14 cellular contexts compared by ENCODE assay signal in genomic region chr10:69467928-69468770, GRCh38. TPM values are rescaled to one million over a fixed set of nuclear protein-coding genes. Genes with fewer than 3 reads are reported as not detected.
DNase-seq lines count a peak whose midpoint lies in the region; ATAC-seq and TF ChIP-seq lines count a peak whose summit lies in the region.
"Had no signal": no experiment of that assay in that cellular context is flagged by ENCODE, and none has a peak within 500 bp of the region (broad histone marks: within the 10 kb centered on the region; RNA-seq: fewer than 3 reads in every experiment).

No MANE protein-coding gene starts in this region.

- H3K27me3 ChIP-seq in PC-3 (ENCODE audit: low read length) (no peaks in the 10 kb centered on the region), esophagus squamous epithelium (peaks cover 0 to 3% (median 0%) of the 10 kb centered on the region in 4 donors), rectal smooth muscle tissue (ENCODE audit: control insufficient read depth, insufficient read depth, low read length) (no peaks in the 10 kb centered on the region), ovary (no peaks in the 10 kb centered on the region)

- H3K9ac ChIP-seq in PC-3 (ENCODE audit: low read length), result no peak overlapping the region
- H3K9ac ChIP-seq in rectal smooth muscle tissue (ENCODE audit: low read length), result no peak overlapping the region

- H3K79me2 ChIP-seq in PC-3 (ENCODE audit: low read length), result peaks cover 100% of the 10 kb centered on the region

- DNase-seq in PC-3 (no peak), esophagus squamous epithelium (lab: John Stamatoyannopoulos, UW) (no peak), DMS53 treated with DMSO at 0.1 percent for 48 hours (lab: John Stamatoyannopoulos, UW; ENCODE audit: unreplicated experiment) (no peak), ovary (no peak)
- no peak for DNase-seq in activated CD4-positive, alpha-beta T cell treated with anti-CD3 and anti-CD28 coated beads for 1 hour
- DNase-seq in stimulated activated CD4-positive, alpha-beta T cell treated with anti-CD3 and anti-CD28 coated beads, Interleukin-4, amount 100 ng/mL, for 1 hour, result no peak
- DNase-seq: central memory CD4-positive, alpha-beta T cell; hypothalamus; KG1; NCI-H524 treated with DMSO at 0.1 percent for 48 hours; stimulated activated CD4-positive, alpha-beta T cell treated with anti-CD3 and anti-CD28 coated beads, Interleukin-12 subunit alpha, Interleukin-12 subunit beta, amount 100 ng/mL, for 4 hours had no signal

- no peaks in the 10 kb centered on the region for H4K20me1 ChIP-seq in PC-3 (ENCODE audit: low read length)

- peak overlapping the region; percentile 7; the same call in 1 of the 2 replicates for H3K4me3 ChIP-seq in PC-3 (ENCODE audit: low read length)
- no peak overlapping the region for H3K4me3 ChIP-seq in esophagus squamous epithelium
- no peak overlapping the region for H3K4me3 ChIP-seq in rectal smooth muscle tissue (ENCODE audit: low read length)
- H3K4me3 ChIP-seq in ovary, result no peak overlapping the region
- H3K4me3 ChIP-seq: GM12878 had no signal

- H3K27ac ChIP-seq in C4-2B, result peak overlapping the region; percentile 27; the same call in 1 of the 2 replicates
- peak overlapping the region; percentile 22 for H3K27ac ChIP-seq in PC-3 (ENCODE audit: low read length)
- peak overlapping the region in 3 of 4 donors; percentile 52 to 72 (median 70) for H3K27ac ChIP-seq in esophagus squamous epithelium
- peak overlapping the region; percentile 59 for H3K27ac ChIP-seq in rectal smooth muscle tissue (ENCODE audit: low read depth, low read length)
- no peak overlapping the region for H3K27ac ChIP-seq in ovary

- H3F3A ChIP-seq in PC-3 (ENCODE audit: low read length, unreplicated experiment), result no peaks in the 10 kb centered on the region

- H3K9me3 ChIP-seq in PC-3 (ENCODE audit: low read length), result no peaks in the 10 kb centered on the region
- H3K9me3 ChIP-seq in esophagus squamous epithelium, result no peaks in the 10 kb centered on the region
- no peaks in the 10 kb centered on the region for H3K9me3 ChIP-seq in ovary

- peak overlapping the region; percentile 0; the same call in 1 of the 2 replicates for H2AFZ ChIP-seq in PC-3 (ENCODE audit: low read length)

- TF ChIP-seq CTCF in C4-2B (conservative IDR thresholded peaks at IDR 0.05) (no peak), PC-3 (conservative IDR thresholded peaks at IDR 0.05; ENCODE audit: low read depth, low read length) (no peak), esophagus squamous epithelium (IDR thresholded peaks at IDR 0.05) (no peak), ovary (IDR thresholded peaks at IDR 0.05) (no peak)

- intact Hi-C loops in PC-3 (cut with micrococcal nuclease) (loop anchor here (5.0 kb wide), 2 partner anchors 36 to 39 kb away; no protein-coding TSS in a partner anchor), esophagus squamous epithelium (cut with DNase I) (no loop called here), ovary (cut with DNase I) (no loop called here)

- TF ChIP-seq EP300 in ovary (IDR thresholded peaks at IDR 0.05), result no peak

- TF ChIP-seq POLR2A in esophagus squamous epithelium (IDR thresholded peaks at IDR 0.05), result no peak
- TF ChIP-seq POLR2A in ovary (IDR thresholded peaks at IDR 0.05), result no peak

- no peak for ATAC-seq in PC-3
- ATAC-seq: GM12878 had no signal

- H3K4me2 ChIP-seq in PC-3 (ENCODE audit: low read length), result peak overlapping the region; percentile 38

- H3K36me3 ChIP-seq in PC-3 (ENCODE audit: low read depth, low read length) (peaks cover 9% of the 10 kb centered on the region), esophagus squamous epithelium (no peaks in the 10 kb centered on the region), rectal smooth muscle tissue (ENCODE audit: control insufficient read depth, insufficient read depth, low read length) (no peaks in the 10 kb centered on the region), ovary (no peaks in the 10 kb centered on the region)

- H3K9me2 ChIP-seq in PC-3 (replicated peaks; ENCODE audit: low read length), result no peaks in the 10 kb centered on the region

- H3K4me1 ChIP-seq in PC-3 (ENCODE audit: insufficient read depth, low read length), result peaks cover 46% of the 10 kb centered on the region
- peaks cover 18 to 65% (median 35%) of the 10 kb centered on the region in 3 donors for H3K4me1 ChIP-seq in esophagus squamous epithelium
- peaks cover 42% of the 10 kb centered on the region for H3K4me1 ChIP-seq in rectal smooth muscle tissue (ENCODE audit: control insufficient read depth, insufficient read depth, low read length)
- H3K4me1 ChIP-seq in ovary (ENCODE audit: insufficient read depth), result no peaks in the 10 kb centered on the region

- WGBS in esophagus squamous epithelium, 2 donors, result 56 to 65% methylated on average over 6 to 11 of the region's 13 CpGs
- 44 to 60% (median 46%) methylated on average over 13 of the region's 13 CpGs for WGBS in ovary, 3 donors

- CTCF ChIA-PET in PC-3 (lab: Charles Lee), result interaction anchor here (0.7 to 1.2 kb wide), 7 partner anchors 10 to 41 kb away, joined by 3 to 6 read pairs (median 4); no protein-coding TSS in a partner anchor

- POLR2A ChIA-PET in PC-3 (lab: Charles Lee; ENCODE audit: unreplicated experiment), result interaction anchor here (0.6 to 1.2 kb wide), 5 partner anchors 13 to 1048 kb away, joined by 3 to 14 read pairs (median 4); no protein-coding TSS in a partner anchor

- no TSS peak for BruUV-seq in PC-3 (replicated peaks; lab: Mats Ljungman, UMichigan)

RNA-seq across cellular contexts. Expression of gene TSPAN15, which starts 16.9 kb away (rescaled TPM):
- total RNA-seq in PC-3 (2014; rRNA removed) (186 and 212 TPM in 2 replicates), esophagus squamous epithelium (10 to 100 TPM in 3 of 4 donors, 1 to 10 TPM in 1; 3.6 to 24.0 (median 18.5) TPM), ovary (10 to 100 TPM in 3 of 7 donors, 1 to 10 TPM in 4; 2.8 to 13.7 (median 5.6) TPM)
- 10 to 100 TPM in 1 of 2 donors, 1 to 10 TPM in 1; 5.1 to 13.7 TPM for polyA plus RNA-seq in ovary

RNA-seq across cellular contexts. Expression of gene TACR2, which starts 51.4 kb away (rescaled TPM):
- total RNA-seq in PC-3 (2014; rRNA removed) (0.40 TPM in 1 of 2 replicates, not detected in the other), esophagus squamous epithelium (10 to 100 TPM in 1 of 4 donors, 1 to 10 TPM in 2, under 1 TPM in 1; 0.72 to 24.0 (median 4.4) TPM), ovary (1 to 10 TPM; 1.0 to 6.2 (median 2.2) TPM)
- polyA plus RNA-seq in ovary, result 1 to 10 TPM; 1.4 to 2.5 TPM
- total RNA-seq: GM12878 had no signal

Comparison
In these comparisons a context has a peak if more than half of its experiments do, and no peak if none do; other contexts are left out.
1. H3K27ac ChIP-seq: peak in C4-2B (single experiment), PC-3 (single experiment), esophagus squamous epithelium (3 of 4) and rectal smooth muscle tissue (single experiment); none in ovary (0 of 2).